Comparison of ENCODE assay signal across 8 cellular contexts in the genomic region with DNA sequence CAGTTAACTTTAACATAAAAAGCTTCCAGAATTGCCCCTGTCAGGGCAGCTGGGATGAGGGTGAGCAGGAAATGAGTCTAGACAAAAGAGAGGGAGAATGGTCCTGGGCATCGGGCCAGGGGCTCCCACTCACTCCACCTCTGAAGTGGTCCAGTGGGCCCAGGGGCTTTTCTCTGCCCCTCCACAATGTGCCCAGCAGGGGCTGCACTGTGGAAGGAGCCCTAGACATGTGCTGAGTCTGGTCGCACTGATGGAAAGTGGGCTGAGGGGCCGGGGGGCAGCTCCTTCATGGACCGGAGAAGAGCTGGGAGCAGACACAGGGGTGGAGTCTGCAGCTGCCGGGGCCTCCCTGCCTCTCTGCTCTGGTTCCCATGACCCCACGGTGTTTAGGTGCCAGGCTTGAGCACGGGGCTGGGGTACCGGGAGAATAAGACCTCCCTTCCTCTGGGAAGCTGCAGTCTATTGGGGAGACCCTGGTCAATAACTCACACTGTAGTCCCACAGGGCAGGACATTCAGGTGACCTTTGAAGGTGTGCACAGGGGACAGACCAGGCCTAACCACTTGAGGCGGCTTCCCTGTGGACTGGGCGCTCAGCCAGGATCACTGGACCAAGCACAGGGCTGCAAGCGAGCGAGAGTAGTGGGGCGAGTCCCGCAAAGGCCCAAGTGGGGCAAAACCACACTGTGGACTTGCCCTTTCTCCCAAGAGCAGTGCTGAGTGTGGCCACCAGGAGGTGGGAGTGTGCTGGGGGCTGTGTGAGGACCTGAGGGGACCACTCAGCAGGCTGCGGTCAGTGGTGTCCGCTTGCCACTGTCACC. TPM values are rescaled to one million over a fixed set of nuclear protein-coding genes. Genes with fewer than 3 reads are reported as not detected.
DNase-seq lines count a peak whose midpoint lies in the region; ATAC-seq and TF ChIP-seq lines count a peak whose summit lies in the region.

No MANE protein-coding gene starts in this region.

- no peaks in the 10 kb centered on the region for H3K9me3 Mint-ChIP-seq in neural crest cell

- DNase-seq in Daoy (ENCODE audit: low read depth) (peak; percentile 30), NCI-H1092 treated with DMSO at 0.1 percent for 48 hours (lab: John Stamatoyannopoulos, UW) (peak; percentile 92), cardiac fibroblast (ENCODE audit: low read depth in 2 of 2) (no peak), neural crest cell (ENCODE audit: low read depth, low spot score) (no peak), epidermal melanocyte (ENCODE audit: insufficient read length, low spot score) (no peak), NCI-H2227 (lab: John Stamatoyannopoulos, UW; ENCODE audit: unreplicated experiment) (no peak)

- H3K4me1 Mint-ChIP-seq in neural crest cell = peaks cover 9% of the 10 kb centered on the region

- no peak overlapping the region for H3K4me3 ChIP-seq in cardiac fibroblast (replicated peaks in 1 of 2; ENCODE audit: low read depth in 2 of 2, low read length in 2 of 2)

- no peak overlapping the region for H3K27ac Mint-ChIP-seq in neural crest cell (ENCODE audit: unreplicated experiment)

- H3K27me3 Mint-ChIP-seq in neural crest cell (ENCODE audit: low read depth) = peaks cover 24% of the 10 kb centered on the region

- ATAC-seq in HG02571 (IDR thresholded peaks at IDR 0.05; ENCODE audit: unreplicated experiment) (no peak), HG03159 (IDR thresholded peaks at IDR 0.05; ENCODE audit: unreplicated experiment) (no peak)

- no peaks in the 10 kb centered on the region for H3K36me3 Mint-ChIP-seq in neural crest cell (ENCODE audit: low read depth)

- TF ChIP-seq CTCF in cardiac fibroblast (IDR thresholded peaks at IDR 0.05; ENCODE audit: low read depth, low read length) = peak; percentile 34
- peak; percentile 47 for TF ChIP-seq CTCF in neural crest cell (conservative IDR thresholded peaks at IDR 0.05)

- no peak overlapping the region for H3K4me3 Mint-ChIP-seq in neural crest cell

RNA-seq across cellular contexts. Expression of a gene that starts 6.1 kb away (rescaled TPM):
- total RNA-seq in Daoy (2014; rRNA removed; shearing (Covaris generic)) = 0.34 and 0.80 TPM in 2 replicates
- total RNA-seq in neural crest cell = 13.7 and 14.2 TPM in 2 replicates

Comparison
In these comparisons a context has a peak if more than half of its experiments do, and no peak if none do; other contexts are left out.
1. DNase-seq: peak in Daoy (single experiment) and NCI-H1092 treated with DMSO at 0.1 percent for 48 hours (single experiment); none in cardiac fibroblast (0 of 2), neural crest cell (single experiment), epidermal melanocyte (single experiment) and NCI-H2227 (single experiment).